In genomic region chr20:57795347-57795697, GRCh38 we compare ENCODE assay signal across 18 cellular contexts.
A peak's percentile ranks its signal among the peaks of the same experiment; 100 is the strongest.
DNase-seq lines count a peak whose midpoint lies in the region; ATAC-seq, FAIRE-seq and TF ChIP-seq lines count a peak whose summit lies in the region.
"Had no signal": no experiment of that assay in that cellular context is flagged by ENCODE, and none has a peak within 500 bp of the region (broad histone marks: within the 10 kb centered on the region; RNA-seq: fewer than 3 reads in every experiment).

No MANE protein-coding gene starts in this region.

- DNase-seq in A549 (ENCODE audit: low read depth in 1 of 2, low spot score in 1 of 2), result peak in 1 of 2 experiments; percentile 27
- DNase-seq in HTR-8/SVneo (ENCODE audit: insufficient read length, low spot score), result peak; percentile 89
- peak; percentile 1 for DNase-seq in adipocyte (ENCODE audit: low read depth)
- peak; percentile 46 for DNase-seq in left ventricle myocardium inferior
- no peak for DNase-seq in NCI-H774 (lab: John Stamatoyannopoulos, UW)
- DNase-seq in ureter (ENCODE audit: low spot score), result no peak
- DNase-seq in MM.1S, result no peak
- no peak for DNase-seq in medulla oblongata (ENCODE audit: extremely low spot score)
- DNase-seq: activated CD4-positive, alpha-beta T cell treated with anti-CD3 and anti-CD28 coated beads for 1 hour; GF-D8; lower lobe of right lung; NCI-H446 treated with DMSO at 0.1 percent for 48 hours; nephron progenitor cell; OCI-M1; stimulated activated naive CD8-positive, alpha-beta T cell treated with anti-CD3 and anti-CD28 coated beads, Interleukin-15, Interleukin-2, amounts not matched to agents 100 U/mL and 50 U/mL, for 24 hours had no signal

- no peak for TF ChIP-seq POLR2A in A549 (IDR thresholded peaks at IDR 0.05; ENCODE audit: low read length)

- no peak overlapping the region for H2AFZ ChIP-seq in MM.1S (ENCODE audit: low read length)

- TF ChIP-seq CTCF in A549 (IDR thresholded peaks at IDR 0.05) (no peak), left ventricle myocardium inferior (IDR thresholded peaks at IDR 0.05; ENCODE audit: borderline replicate concordance) (no peak), MM.1S (IDR thresholded peaks at IDR 0.05; ENCODE audit: low read length) (no peak)

- H3K9me3 ChIP-seq in A549 (no peaks in the 10 kb centered on the region), adipocyte (ENCODE audit: control insufficient read depth, low read length) (no peaks in the 10 kb centered on the region), left ventricle myocardium inferior (replicated peaks) (no peaks in the 10 kb centered on the region), MM.1S (replicated peaks; ENCODE audit: insufficient read depth, low read length) (no peaks in the 10 kb centered on the region)
- H3K9me3 ChIP-seq: lower lobe of right lung, vagina had no signal

- intact Hi-C loops in left ventricle myocardium inferior (cut with micrococcal nuclease), result no loop called here

- 61% methylated on average over 6 of the region's 6 CpGs for WGBS in A549 (ENCODE audit: missing lambda C conversion rate)

- POLR2A ChIA-PET in A549 (lab: Yijun Ruan, JAX), result no interaction called here

- H3F3A ChIP-seq in MM.1S (ENCODE audit: insufficient read depth, low read length), result no peaks in the 10 kb centered on the region

- no peak for TF ChIP-seq EP300 in A549 (IDR thresholded peaks at IDR 0.05)

- H3K4me3 ChIP-seq in A549 (no peak overlapping the region), adipocyte (ENCODE audit: low read length) (no peak overlapping the region), left ventricle myocardium inferior (no peak overlapping the region), MM.1S (ENCODE audit: low read length) (no peak overlapping the region)
- H3K4me3 ChIP-seq: lower lobe of right lung, vagina had no signal

- FAIRE-seq in A549 (lab: Jason Lieb, UNC) (no peak), HTR-8/SVneo (lab: Jason Lieb, UNC) (peak; percentile 99)

- H3K36me3 ChIP-seq in adipocyte (ENCODE audit: control insufficient read depth, insufficient read depth, low read length, severe bottlenecking) (no peaks in the 10 kb centered on the region), left ventricle myocardium inferior (no peaks in the 10 kb centered on the region), MM.1S (replicated peaks; ENCODE audit: insufficient read depth, low read length) (no peaks in the 10 kb centered on the region)
- H3K36me3 ChIP-seq: lower lobe of right lung, vagina had no signal

- H3K79me2 ChIP-seq in MM.1S (ENCODE audit: low read length), result no peaks in the 10 kb centered on the region

- no peak overlapping the region for H3K9ac ChIP-seq in adipocyte (ENCODE audit: low read length)
- H3K9ac ChIP-seq in MM.1S (ENCODE audit: low read length), result no peak overlapping the region

- peaks cover 28% of the 10 kb centered on the region for H3K27me3 ChIP-seq in adipocyte (replicated peaks; ENCODE audit: control insufficient read depth, insufficient read depth, low read length)
- no peaks in the 10 kb centered on the region for H3K27me3 ChIP-seq in left ventricle myocardium inferior (ENCODE audit: low read depth)
- peaks cover 71% of the 10 kb centered on the region for H3K27me3 ChIP-seq in MM.1S (replicated peaks; ENCODE audit: insufficient read depth, low read length)
- H3K27me3 ChIP-seq: vagina had no signal

- H3K4me1 ChIP-seq in A549 (peaks cover 10% of the 10 kb centered on the region), adipocyte (ENCODE audit: control insufficient read depth, insufficient read depth, low read length) (no peaks in the 10 kb centered on the region), left ventricle myocardium inferior (no peaks in the 10 kb centered on the region), MM.1S (ENCODE audit: low read length) (no peaks in the 10 kb centered on the region)
- H3K4me1 ChIP-seq: lower lobe of right lung, vagina had no signal

- peak in 1 of 2 experiments; percentile 38; a peak in 3 of 6 replicates for ATAC-seq in A549
- ATAC-seq: activated naive CD4-positive, alpha-beta T cell treated with anti-CD3 and anti-CD28 coated beads, Interleukin-2, amount 50 U/mL, for 72 hours; lower lobe of right lung; sciatic nerve; stimulated activated naive CD8-positive, alpha-beta T cell treated with anti-CD3 and anti-CD28 coated beads, Interleukin-15, Interleukin-2, amounts not matched to agents 100 U/mL and 50 U/mL, for 24 hours had no signal

- CTCF ChIA-PET in A549 (lab: Yijun Ruan, JAX), result interaction anchor here (0.8 kb wide), 1 partner anchor 8 kb away, joined by 4 read pairs; no protein-coding TSS in a partner anchor

- H3K4me2 ChIP-seq in A549 (no peak overlapping the region), MM.1S (ENCODE audit: low read depth, low read length) (no peak overlapping the region)

- no peak for TF ChIP-seq RAD21 in A549 (conservative IDR thresholded peaks at IDR 0.05 in 1 of 2, IDR thresholded peaks at IDR 0.05 in 1 of 2)

- no peaks in the 10 kb centered on the region for H4K20me1 ChIP-seq in MM.1S (ENCODE audit: insufficient read depth, low read length)

- H3K9me2 ChIP-seq in MM.1S (replicated peaks; ENCODE audit: insufficient read depth, low read length), result no peaks in the 10 kb centered on the region

- H3K27ac ChIP-seq in A549, result peak overlapping the region; percentile 28 to 74; a peak in 4 of 6 replicates
- no peak overlapping the region for H3K27ac ChIP-seq in left ventricle myocardium inferior (replicated peaks)
- H3K27ac ChIP-seq in MM.1S (ENCODE audit: low read length), result no peak overlapping the region
- H3K27ac ChIP-seq: lower lobe of right lung, vagina had no signal

TF ChIP-seq in A549, 52 proteins besides CTCF, POLR2A, EP300 and RAD21:
- TF ChIP-seq ZFP36 (IDR thresholded peaks at IDR 0.05; ENCODE audit: borderline replicate concordance, partially characterized antibody) (no peak), USF2 (IDR thresholded peaks at IDR 0.05) (peak; percentile 28; the same call in 1 of the 2 replicates), CHD2 (IDR thresholded peaks at IDR 0.05; ENCODE audit: low read length, partially characterized antibody) (no peak)
- TF ChIP-seq, protein P1, sequence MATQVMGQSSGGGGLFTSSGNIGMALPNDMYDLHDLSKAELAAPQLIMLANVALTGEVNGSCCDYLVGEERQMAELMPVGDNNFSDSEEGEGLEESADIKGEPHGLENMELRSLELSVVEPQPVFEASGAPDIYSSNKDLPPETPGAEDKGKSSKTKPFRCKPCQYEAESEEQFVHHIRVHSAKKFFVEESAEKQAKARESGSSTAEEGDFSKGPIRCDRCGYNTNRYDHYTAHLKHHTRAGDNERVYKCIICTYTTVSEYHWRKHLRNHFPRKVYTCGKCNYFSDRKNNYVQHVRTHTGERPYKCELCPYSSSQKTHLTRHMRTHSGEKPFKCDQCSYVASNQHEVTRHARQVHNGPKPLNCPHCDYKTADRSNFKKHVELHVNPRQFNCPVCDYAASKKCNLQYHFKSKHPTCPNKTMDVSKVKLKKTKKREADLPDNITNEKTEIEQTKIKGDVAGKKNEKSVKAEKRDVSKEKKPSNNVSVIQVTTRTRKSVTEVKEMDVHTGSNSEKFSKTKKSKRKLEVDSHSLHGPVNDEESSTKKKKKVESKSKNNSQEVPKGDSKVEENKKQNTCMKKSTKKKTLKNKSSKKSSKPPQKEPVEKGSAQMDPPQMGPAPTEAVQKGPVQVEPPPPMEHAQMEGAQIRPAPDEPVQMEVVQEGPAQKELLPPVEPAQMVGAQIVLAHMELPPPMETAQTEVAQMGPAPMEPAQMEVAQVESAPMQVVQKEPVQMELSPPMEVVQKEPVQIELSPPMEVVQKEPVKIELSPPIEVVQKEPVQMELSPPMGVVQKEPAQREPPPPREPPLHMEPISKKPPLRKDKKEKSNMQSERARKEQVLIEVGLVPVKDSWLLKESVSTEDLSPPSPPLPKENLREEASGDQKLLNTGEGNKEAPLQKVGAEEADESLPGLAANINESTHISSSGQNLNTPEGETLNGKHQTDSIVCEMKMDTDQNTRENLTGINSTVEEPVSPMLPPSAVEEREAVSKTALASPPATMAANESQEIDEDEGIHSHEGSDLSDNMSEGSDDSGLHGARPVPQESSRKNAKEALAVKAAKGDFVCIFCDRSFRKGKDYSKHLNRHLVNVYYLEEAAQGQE (IDR thresholded peaks at IDR 0.05), result no peak

Comparison
In these comparisons a context has a peak if more than half of its experiments do, and no peak if none do; other contexts are left out.
1. DNase-seq: peak in HTR-8/SVneo (single experiment), adipocyte (single experiment) and left ventricle myocardium inferior (single experiment); none in NCI-H774 (single experiment), ureter (single experiment), MM.1S (single experiment) and medulla oblongata (single experiment).
2. H3K27ac ChIP-seq: peak in A549 (2 of 2); none in left ventricle myocardium inferior (single experiment) and MM.1S (single experiment).